In the genomic region with DNA sequence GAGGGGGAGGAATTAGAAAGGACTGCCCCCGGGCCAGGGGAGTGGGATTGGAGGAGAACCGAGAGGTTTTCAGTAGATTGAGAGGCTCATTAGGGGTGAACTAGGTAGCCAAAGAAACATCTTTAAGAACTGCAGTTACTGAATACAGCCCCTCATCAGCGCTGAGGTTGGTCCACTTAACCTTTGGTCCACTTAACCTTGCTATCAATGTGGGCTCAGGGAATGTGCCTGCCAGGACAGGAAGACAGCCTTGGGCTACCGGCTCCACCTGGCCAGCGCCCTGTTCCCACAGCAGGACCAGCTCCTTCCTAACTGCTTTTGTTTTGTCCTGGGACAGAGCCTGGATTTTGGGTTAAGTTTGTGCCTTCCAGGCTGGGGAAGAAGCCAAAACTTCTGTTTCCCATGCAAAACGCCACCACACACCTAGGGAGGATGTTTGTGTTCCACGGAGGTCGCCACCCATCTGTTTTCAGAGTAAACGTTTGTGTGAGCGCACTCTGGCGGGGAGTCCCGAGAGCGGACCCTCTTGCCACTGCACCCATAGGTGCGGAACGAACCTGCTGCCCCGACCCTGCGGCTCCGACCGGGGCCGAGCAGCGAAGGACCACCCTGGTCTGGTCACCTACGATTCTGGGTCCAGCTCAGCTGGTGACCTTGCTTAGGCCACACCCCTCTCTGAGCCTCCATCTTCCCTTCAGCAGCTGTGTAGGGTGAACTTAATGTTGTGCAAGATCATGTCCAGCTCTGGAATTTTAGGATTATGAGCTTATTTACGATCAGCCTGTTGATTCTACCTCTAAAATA, we compare ENCODE assay signal across 1 cellular context.
TF ChIP-seq lines count a peak whose summit lies in the region.

No MANE protein-coding gene starts in this region.

TF ChIP-seq in HepG2, 621 proteins besides CTCF, POLR2A, EP300 and RAD21 (continued from another document and continues in another):
- TF ChIP-seq, protein P1, sequence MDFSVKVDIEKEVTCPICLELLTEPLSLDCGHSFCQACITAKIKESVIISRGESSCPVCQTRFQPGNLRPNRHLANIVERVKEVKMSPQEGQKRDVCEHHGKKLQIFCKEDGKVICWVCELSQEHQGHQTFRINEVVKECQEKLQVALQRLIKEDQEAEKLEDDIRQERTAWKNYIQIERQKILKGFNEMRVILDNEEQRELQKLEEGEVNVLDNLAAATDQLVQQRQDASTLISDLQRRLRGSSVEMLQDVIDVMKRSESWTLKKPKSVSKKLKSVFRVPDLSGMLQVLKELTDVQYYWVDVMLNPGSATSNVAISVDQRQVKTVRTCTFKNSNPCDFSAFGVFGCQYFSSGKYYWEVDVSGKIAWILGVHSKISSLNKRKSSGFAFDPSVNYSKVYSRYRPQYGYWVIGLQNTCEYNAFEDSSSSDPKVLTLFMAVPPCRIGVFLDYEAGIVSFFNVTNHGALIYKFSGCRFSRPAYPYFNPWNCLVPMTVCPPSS (IDR thresholded peaks at IDR 0.05): no peak
- TF ChIP-seq ZNF350 (CRISPR knock-in tag; IDR thresholded peaks at IDR 0.05; ENCODE audit: borderline replicate concordance, low read depth) (peak; percentile 82), HOXA5 (CRISPR knock-in tag; IDR thresholded peaks at IDR 0.05) (0 out of 2 replicates have a peak, but pooled peaks have one; percentile 54), NFKB2 (CRISPR knock-in tag; IDR thresholded peaks at IDR 0.05; ENCODE audit: borderline replicate concordance) (peak; percentile 73; the same call in 1 of the 2 replicates), SP5 (CRISPR knock-in tag; IDR thresholded peaks at IDR 0.05; ENCODE audit: borderline replicate concordance, low read depth) (peak; percentile 10; the same call in 1 of the 2 replicates), PHF8 (CRISPR knock-in tag; IDR thresholded peaks at IDR 0.05) (peak; percentile 42; the same call in 1 of the 2 replicates), SP140L (CRISPR knock-in tag; IDR thresholded peaks at IDR 0.05; ENCODE audit: borderline replicate concordance) (no peak), ZNF468 (CRISPR knock-in tag; IDR thresholded peaks at IDR 0.05) (no peak), ZSCAN31 (CRISPR knock-in tag; IDR thresholded peaks at IDR 0.05; ENCODE audit: low read depth) (peak; percentile 37; the same call in 1 of the 2 replicates), YEATS4 (CRISPR knock-in tag; IDR thresholded peaks at IDR 0.05; ENCODE audit: borderline replicate concordance) (peak; percentile 74; the same call in 1 of the 2 replicates), ZNF792 (CRISPR knock-in tag; IDR thresholded peaks at IDR 0.05) (no peak), SRF (IDR thresholded peaks at IDR 0.05; ENCODE audit: low read depth, low read length) (0 out of 2 replicates have a peak, but pooled peaks have one; percentile 40), CBX1 (IDR thresholded peaks at IDR 0.05; ENCODE audit: low read depth) (peak; percentile 43), CAMTA2 (CRISPR knock-in tag; IDR thresholded peaks at IDR 0.05; ENCODE audit: borderline replicate concordance) (no peak), POLR2AphosphoS2 (IDR thresholded peaks at IDR 0.05; ENCODE audit: low read depth, low read length) (no peak), GABPA (IDR thresholded peaks at IDR 0.05; ENCODE audit: low read depth, low read length) (peak; percentile 49), GABPA (CRISPR knock-in tag; IDR thresholded peaks at IDR 0.05; ENCODE audit: low read depth) (peak; percentile 80), ZNF558 (CRISPR knock-in tag; IDR thresholded peaks at IDR 0.05; ENCODE audit: borderline replicate concordance) (0 out of 2 replicates have a peak, but pooled peaks have one; percentile 34), NCOA2 (CRISPR knock-in tag; IDR thresholded peaks at IDR 0.05) (no peak), KDM6A (CRISPR knock-in tag; IDR thresholded peaks at IDR 0.05; ENCODE audit: low read depth) (peak; percentile 14; the same call in 1 of the 2 replicates), ZNF556 (CRISPR knock-in tag; IDR thresholded peaks at IDR 0.05; ENCODE audit: borderline replicate concordance) (peak; percentile 74; the same call in 1 of the 2 replicates), FOXP1 (IDR thresholded peaks at IDR 0.05) (no peak), FOXP1 (CRISPR knock-in tag; IDR thresholded peaks at IDR 0.05) (peak; percentile 37; the same call in 1 of the 2 replicates), ZNF572 (CRISPR knock-in tag; IDR thresholded peaks at IDR 0.05) (no peak), RFXANK (CRISPR knock-in tag; IDR thresholded peaks at IDR 0.05) (no peak), ZZZ3 (CRISPR knock-in tag; IDR thresholded peaks at IDR 0.05; ENCODE audit: borderline replicate concordance) (no peak), SNRNP70 (IDR thresholded peaks at IDR 0.05; ENCODE audit: low read depth, low read length) (no peak), ZNF501 (CRISPR knock-in tag; IDR thresholded peaks at IDR 0.05) (no peak)
- TF ChIP-seq, protein P2, sequence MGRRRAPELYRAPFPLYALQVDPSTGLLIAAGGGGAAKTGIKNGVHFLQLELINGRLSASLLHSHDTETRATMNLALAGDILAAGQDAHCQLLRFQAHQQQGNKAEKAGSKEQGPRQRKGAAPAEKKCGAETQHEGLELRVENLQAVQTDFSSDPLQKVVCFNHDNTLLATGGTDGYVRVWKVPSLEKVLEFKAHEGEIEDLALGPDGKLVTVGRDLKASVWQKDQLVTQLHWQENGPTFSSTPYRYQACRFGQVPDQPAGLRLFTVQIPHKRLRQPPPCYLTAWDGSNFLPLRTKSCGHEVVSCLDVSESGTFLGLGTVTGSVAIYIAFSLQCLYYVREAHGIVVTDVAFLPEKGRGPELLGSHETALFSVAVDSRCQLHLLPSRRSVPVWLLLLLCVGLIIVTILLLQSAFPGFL (CRISPR knock-in tag; IDR thresholded peaks at IDR 0.05): no peak
- TF ChIP-seq, protein P3, sequence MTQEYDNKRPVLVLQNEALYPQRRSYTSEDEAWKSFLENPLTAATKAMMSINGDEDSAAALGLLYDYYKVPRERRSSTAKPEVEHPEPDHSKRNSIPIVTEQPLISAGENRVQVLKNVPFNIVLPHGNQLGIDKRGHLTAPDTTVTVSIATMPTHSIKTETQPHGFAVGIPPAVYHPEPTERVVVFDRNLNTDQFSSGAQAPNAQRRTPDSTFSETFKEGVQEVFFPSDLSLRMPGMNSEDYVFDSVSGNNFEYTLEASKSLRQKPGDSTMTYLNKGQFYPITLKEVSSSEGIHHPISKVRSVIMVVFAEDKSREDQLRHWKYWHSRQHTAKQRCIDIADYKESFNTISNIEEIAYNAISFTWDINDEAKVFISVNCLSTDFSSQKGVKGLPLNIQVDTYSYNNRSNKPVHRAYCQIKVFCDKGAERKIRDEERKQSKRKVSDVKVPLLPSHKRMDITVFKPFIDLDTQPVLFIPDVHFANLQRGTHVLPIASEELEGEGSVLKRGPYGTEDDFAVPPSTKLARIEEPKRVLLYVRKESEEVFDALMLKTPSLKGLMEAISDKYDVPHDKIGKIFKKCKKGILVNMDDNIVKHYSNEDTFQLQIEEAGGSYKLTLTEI (CRISPR knock-in tag; conservative IDR thresholded peaks at IDR 0.05): no peak
- TF ChIP-seq, protein P4, sequence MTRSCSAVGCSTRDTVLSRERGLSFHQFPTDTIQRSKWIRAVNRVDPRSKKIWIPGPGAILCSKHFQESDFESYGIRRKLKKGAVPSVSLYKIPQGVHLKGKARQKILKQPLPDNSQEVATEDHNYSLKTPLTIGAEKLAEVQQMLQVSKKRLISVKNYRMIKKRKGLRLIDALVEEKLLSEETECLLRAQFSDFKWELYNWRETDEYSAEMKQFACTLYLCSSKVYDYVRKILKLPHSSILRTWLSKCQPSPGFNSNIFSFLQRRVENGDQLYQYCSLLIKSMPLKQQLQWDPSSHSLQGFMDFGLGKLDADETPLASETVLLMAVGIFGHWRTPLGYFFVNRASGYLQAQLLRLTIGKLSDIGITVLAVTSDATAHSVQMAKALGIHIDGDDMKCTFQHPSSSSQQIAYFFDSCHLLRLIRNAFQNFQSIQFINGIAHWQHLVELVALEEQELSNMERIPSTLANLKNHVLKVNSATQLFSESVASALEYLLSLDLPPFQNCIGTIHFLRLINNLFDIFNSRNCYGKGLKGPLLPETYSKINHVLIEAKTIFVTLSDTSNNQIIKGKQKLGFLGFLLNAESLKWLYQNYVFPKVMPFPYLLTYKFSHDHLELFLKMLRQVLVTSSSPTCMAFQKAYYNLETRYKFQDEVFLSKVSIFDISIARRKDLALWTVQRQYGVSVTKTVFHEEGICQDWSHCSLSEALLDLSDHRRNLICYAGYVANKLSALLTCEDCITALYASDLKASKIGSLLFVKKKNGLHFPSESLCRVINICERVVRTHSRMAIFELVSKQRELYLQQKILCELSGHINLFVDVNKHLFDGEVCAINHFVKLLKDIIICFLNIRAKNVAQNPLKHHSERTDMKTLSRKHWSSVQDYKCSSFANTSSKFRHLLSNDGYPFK (CRISPR knock-in tag; IDR thresholded peaks at IDR 0.05; ENCODE audit: borderline replicate concordance): peak; percentile 39; the same call in 1 of the 2 replicates
- TF ChIP-seq, protein P5, sequence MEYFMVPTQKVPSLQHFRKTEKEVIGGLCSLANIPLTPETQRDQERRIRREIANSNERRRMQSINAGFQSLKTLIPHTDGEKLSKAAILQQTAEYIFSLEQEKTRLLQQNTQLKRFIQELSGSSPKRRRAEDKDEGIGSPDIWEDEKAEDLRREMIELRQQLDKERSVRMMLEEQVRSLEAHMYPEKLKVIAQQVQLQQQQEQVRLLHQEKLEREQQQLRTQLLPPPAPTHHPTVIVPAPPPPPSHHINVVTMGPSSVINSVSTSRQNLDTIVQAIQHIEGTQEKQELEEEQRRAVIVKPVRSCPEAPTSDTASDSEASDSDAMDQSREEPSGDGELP (IDR thresholded peaks at IDR 0.05; ENCODE audit: borderline replicate concordance, low read depth): peak; percentile 89
- TF ChIP-seq, protein P6, sequence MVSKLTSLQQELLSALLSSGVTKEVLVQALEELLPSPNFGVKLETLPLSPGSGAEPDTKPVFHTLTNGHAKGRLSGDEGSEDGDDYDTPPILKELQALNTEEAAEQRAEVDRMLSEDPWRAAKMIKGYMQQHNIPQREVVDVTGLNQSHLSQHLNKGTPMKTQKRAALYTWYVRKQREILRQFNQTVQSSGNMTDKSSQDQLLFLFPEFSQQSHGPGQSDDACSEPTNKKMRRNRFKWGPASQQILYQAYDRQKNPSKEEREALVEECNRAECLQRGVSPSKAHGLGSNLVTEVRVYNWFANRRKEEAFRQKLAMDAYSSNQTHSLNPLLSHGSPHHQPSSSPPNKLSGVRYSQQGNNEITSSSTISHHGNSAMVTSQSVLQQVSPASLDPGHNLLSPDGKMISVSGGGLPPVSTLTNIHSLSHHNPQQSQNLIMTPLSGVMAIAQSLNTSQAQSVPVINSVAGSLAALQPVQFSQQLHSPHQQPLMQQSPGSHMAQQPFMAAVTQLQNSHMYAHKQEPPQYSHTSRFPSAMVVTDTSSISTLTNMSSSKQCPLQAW (CRISPR knock-in tag; IDR thresholded peaks at IDR 0.05): no peak
- TF ChIP-seq, protein P7, sequence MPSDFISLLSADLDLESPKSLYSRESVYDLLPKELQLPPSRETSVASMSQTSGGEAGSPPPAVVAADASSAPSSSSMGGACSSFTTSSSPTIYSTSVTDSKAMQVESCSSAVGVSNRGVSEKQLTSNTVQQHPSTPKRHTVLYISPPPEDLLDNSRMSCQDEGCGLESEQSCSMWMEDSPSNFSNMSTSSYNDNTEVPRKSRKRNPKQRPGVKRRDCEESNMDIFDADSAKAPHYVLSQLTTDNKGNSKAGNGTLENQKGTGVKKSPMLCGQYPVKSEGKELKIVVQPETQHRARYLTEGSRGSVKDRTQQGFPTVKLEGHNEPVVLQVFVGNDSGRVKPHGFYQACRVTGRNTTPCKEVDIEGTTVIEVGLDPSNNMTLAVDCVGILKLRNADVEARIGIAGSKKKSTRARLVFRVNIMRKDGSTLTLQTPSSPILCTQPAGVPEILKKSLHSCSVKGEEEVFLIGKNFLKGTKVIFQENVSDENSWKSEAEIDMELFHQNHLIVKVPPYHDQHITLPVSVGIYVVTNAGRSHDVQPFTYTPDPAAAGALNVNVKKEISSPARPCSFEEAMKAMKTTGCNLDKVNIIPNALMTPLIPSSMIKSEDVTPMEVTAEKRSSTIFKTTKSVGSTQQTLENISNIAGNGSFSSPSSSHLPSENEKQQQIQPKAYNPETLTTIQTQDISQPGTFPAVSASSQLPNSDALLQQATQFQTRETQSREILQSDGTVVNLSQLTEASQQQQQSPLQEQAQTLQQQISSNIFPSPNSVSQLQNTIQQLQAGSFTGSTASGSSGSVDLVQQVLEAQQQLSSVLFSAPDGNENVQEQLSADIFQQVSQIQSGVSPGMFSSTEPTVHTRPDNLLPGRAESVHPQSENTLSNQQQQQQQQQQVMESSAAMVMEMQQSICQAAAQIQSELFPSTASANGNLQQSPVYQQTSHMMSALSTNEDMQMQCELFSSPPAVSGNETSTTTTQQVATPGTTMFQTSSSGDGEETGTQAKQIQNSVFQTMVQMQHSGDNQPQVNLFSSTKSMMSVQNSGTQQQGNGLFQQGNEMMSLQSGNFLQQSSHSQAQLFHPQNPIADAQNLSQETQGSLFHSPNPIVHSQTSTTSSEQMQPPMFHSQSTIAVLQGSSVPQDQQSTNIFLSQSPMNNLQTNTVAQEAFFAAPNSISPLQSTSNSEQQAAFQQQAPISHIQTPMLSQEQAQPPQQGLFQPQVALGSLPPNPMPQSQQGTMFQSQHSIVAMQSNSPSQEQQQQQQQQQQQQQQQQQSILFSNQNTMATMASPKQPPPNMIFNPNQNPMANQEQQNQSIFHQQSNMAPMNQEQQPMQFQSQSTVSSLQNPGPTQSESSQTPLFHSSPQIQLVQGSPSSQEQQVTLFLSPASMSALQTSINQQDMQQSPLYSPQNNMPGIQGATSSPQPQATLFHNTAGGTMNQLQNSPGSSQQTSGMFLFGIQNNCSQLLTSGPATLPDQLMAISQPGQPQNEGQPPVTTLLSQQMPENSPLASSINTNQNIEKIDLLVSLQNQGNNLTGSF (CRISPR knock-in tag; IDR thresholded peaks at IDR 0.05): no peak
- TF ChIP-seq, protein P8, sequence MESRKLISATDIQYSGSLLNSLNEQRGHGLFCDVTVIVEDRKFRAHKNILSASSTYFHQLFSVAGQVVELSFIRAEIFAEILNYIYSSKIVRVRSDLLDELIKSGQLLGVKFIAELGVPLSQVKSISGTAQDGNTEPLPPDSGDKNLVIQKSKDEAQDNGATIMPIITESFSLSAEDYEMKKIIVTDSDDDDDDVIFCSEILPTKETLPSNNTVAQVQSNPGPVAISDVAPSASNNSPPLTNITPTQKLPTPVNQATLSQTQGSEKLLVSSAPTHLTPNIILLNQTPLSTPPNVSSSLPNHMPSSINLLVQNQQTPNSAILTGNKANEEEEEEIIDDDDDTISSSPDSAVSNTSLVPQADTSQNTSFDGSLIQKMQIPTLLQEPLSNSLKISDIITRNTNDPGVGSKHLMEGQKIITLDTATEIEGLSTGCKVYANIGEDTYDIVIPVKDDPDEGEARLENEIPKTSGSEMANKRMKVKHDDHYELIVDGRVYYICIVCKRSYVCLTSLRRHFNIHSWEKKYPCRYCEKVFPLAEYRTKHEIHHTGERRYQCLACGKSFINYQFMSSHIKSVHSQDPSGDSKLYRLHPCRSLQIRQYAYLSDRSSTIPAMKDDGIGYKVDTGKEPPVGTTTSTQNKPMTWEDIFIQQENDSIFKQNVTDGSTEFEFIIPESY (CRISPR knock-in tag; IDR thresholded peaks at IDR 0.05): peak; percentile 24; the same call in 1 of the 2 replicates
- TF ChIP-seq, protein P9, sequence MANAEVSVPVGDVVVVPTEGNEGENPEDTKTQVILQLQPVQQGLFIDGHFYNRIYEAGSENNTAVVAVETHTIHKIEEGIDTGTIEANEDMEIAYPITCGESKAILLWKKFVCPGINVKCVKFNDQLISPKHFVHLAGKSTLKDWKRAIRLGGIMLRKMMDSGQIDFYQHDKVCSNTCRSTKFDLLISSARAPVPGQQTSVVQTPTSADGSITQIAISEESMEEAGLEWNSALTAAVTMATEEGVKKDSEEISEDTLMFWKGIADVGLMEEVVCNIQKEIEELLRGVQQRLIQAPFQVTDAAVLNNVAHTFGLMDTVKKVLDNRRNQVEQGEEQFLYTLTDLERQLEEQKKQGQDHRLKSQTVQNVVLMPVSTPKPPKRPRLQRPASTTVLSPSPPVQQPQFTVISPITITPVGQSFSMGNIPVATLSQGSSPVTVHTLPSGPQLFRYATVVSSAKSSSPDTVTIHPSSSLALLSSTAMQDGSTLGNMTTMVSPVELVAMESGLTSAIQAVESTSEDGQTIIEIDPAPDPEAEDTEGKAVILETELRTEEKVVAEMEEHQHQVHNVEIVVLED (CRISPR knock-in tag; IDR thresholded peaks at IDR 0.05; ENCODE audit: borderline replicate concordance): 0 out of 2 replicates have a peak, but pooled peaks have one; percentile 36
